In the genomic region with DNA sequence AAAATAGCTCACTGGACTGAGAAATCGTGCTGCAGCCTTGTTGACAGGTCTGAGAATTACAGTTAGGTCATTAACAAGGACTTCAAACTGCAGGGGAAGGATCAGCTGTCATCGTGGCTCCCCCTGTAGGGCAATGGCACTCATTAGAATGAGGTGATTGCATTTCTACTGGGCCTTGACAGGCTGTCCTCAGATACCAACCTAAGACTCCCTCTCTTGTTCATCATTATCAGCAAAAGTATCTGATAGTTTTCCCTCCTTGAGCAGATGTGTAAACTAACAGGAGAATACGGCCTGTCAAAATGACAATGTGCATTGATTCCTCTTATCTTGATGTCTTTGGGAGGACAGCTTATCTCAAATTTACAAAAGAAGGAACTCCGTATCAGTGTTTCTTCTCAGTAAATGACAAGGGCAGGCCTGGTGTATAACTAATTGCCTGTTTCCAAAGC, we compare ENCODE assay signal across 8 cellular contexts.
DNase-seq lines count a peak whose midpoint lies in the region; ATAC-seq and TF ChIP-seq lines count a peak whose summit lies in the region.

No MANE protein-coding gene starts in this region.

- H3K27me3 ChIP-seq in brain microvascular endothelial cell (replicated peaks) (no peaks in the 10 kb centered on the region), Peyer's patch (no peaks in the 10 kb centered on the region)

- H3K27ac Mint-ChIP-seq in activated CD4-positive, alpha-beta T cell treated with anti-CD3 and anti-CD28 coated beads, Interleukin-2, amount 10 ng/mL, durations not matched to agents 7 days and 5 days: no peak overlapping the region
- H3K27ac Mint-ChIP-seq in neural crest cell (ENCODE audit: unreplicated experiment): no peak overlapping the region
- H3K27ac Mint-ChIP-seq in naive thymus-derived CD8-positive, alpha-beta T cell: no peak overlapping the region

- POLR2A ChIA-PET in activated CD4-positive, alpha-beta T cell treated with anti-CD3 and anti-CD28 coated beads, Interleukin-2, amount 10 ng/mL, durations not matched to agents 7 days and 5 days (lab: Charles Lee): no interaction called here
- POLR2A ChIA-PET in naive thymus-derived CD8-positive, alpha-beta T cell (lab: Charles Lee): interaction anchor here (0.6 kb wide), 1 partner anchor 523 kb away, joined by 4 read pairs; no protein-coding TSS in a partner anchor

- CTCF ChIA-PET in activated CD4-positive, alpha-beta T cell treated with anti-CD3 and anti-CD28 coated beads, Interleukin-2, amount 10 ng/mL, durations not matched to agents 7 days and 5 days (lab: Charles Lee): interaction anchor here (0.6 kb wide), 1 partner anchor 1233 kb away, joined by 4 read pairs; no protein-coding TSS in a partner anchor

- H3K27me3 Mint-ChIP-seq in activated CD4-positive, alpha-beta T cell treated with anti-CD3 and anti-CD28 coated beads, Interleukin-2, amount 10 ng/mL, durations not matched to agents 7 days and 5 days: no peaks in the 10 kb centered on the region
- no peaks in the 10 kb centered on the region for H3K27me3 Mint-ChIP-seq in neural crest cell (ENCODE audit: low read depth)
- no peaks in the 10 kb centered on the region for H3K27me3 Mint-ChIP-seq in naive thymus-derived CD8-positive, alpha-beta T cell

- no peak for TF ChIP-seq POLR2A in Peyer's patch (IDR thresholded peaks at IDR 0.05)

- peaks cover 5% of the 10 kb centered on the region for H3K9me3 Mint-ChIP-seq in activated CD4-positive, alpha-beta T cell treated with anti-CD3 and anti-CD28 coated beads, Interleukin-2, amount 10 ng/mL, durations not matched to agents 7 days and 5 days
- H3K9me3 Mint-ChIP-seq in neural crest cell: no peaks in the 10 kb centered on the region
- peaks cover 0 to 14% (median 0%) of the 10 kb centered on the region in 9 donors for H3K9me3 Mint-ChIP-seq in naive thymus-derived CD8-positive, alpha-beta T cell

- peak; percentile 78 for ATAC-seq in HG02798 (IDR thresholded peaks at IDR 0.05; ENCODE audit: poor library complexity, unreplicated experiment)
- no peak for ATAC-seq in naive thymus-derived CD8-positive, alpha-beta T cell

- no peaks in the 10 kb centered on the region for H3K36me3 Mint-ChIP-seq in activated CD4-positive, alpha-beta T cell treated with anti-CD3 and anti-CD28 coated beads, Interleukin-2, amount 10 ng/mL, durations not matched to agents 7 days and 5 days (ENCODE audit: low read depth)
- H3K36me3 Mint-ChIP-seq in neural crest cell (ENCODE audit: low read depth): no peaks in the 10 kb centered on the region
- H3K36me3 Mint-ChIP-seq in naive thymus-derived CD8-positive, alpha-beta T cell: no peaks in the 10 kb centered on the region

- H3K4me3 Mint-ChIP-seq in activated CD4-positive, alpha-beta T cell treated with anti-CD3 and anti-CD28 coated beads, Interleukin-2, amount 10 ng/mL, durations not matched to agents 7 days and 5 days: no peak overlapping the region
- no peak overlapping the region for H3K4me3 Mint-ChIP-seq in neural crest cell
- H3K4me3 Mint-ChIP-seq in naive thymus-derived CD8-positive, alpha-beta T cell: no peak overlapping the region

- no peaks in the 10 kb centered on the region for H3K4me1 ChIP-seq in Peyer's patch

- H3K36me3 ChIP-seq in brain microvascular endothelial cell (replicated peaks) (no peaks in the 10 kb centered on the region), Peyer's patch (no peaks in the 10 kb centered on the region)

- TF ChIP-seq CTCF in brain microvascular endothelial cell (IDR thresholded peaks at IDR 0.05; ENCODE audit: low read depth, low read length, missing control alignments): peak; percentile 82
- TF ChIP-seq CTCF in neural crest cell (conservative IDR thresholded peaks at IDR 0.05): peak; percentile 62
- no peak for TF ChIP-seq CTCF in Peyer's patch (IDR thresholded peaks at IDR 0.05)

- H3K4me1 Mint-ChIP-seq in activated CD4-positive, alpha-beta T cell treated with anti-CD3 and anti-CD28 coated beads, Interleukin-2, amount 10 ng/mL, durations not matched to agents 7 days and 5 days: no peaks in the 10 kb centered on the region
- H3K4me1 Mint-ChIP-seq in neural crest cell: peaks cover 6% of the 10 kb centered on the region
- H3K4me1 Mint-ChIP-seq in naive thymus-derived CD8-positive, alpha-beta T cell: no peaks in the 10 kb centered on the region

- peak; percentile 12 for DNase-seq in activated CD4-positive, alpha-beta T cell treated with anti-CD3 and anti-CD28 coated beads, Interleukin-2, amount 10 ng/mL, durations not matched to agents 7 days and 5 days
- no peak for DNase-seq in activated CD4-positive, alpha-beta T cell treated with anti-CD3 and anti-CD28 coated beads, Interleukin-2, amount 50 U/mL, for 1 hour
- DNase-seq in NCI-H510A (lab: John Stamatoyannopoulos, UW): peak; percentile 3
- DNase-seq in brain microvascular endothelial cell: peak; percentile 47
- DNase-seq in neural crest cell (ENCODE audit: low read depth, low spot score): peak; percentile 32
- DNase-seq in Peyer's patch: no peak
- no peak for DNase-seq in naive thymus-derived CD8-positive, alpha-beta T cell

- in situ Hi-C loops in brain microvascular endothelial cell (cut with HindIII; ENCODE audit: low pct_ligation_motif_present, low sequenced_read_pairs): no loop called here

- H3K4me3 ChIP-seq in brain microvascular endothelial cell (ENCODE audit: low read depth, low read length) (no peak overlapping the region), Peyer's patch (no peak overlapping the region)

- H3K27ac ChIP-seq in brain microvascular endothelial cell (no peak overlapping the region), Peyer's patch (no peak overlapping the region)

- no peaks in the 10 kb centered on the region for H3K9me3 ChIP-seq in Peyer's patch

Comparison
In these comparisons a context has a peak if more than half of its experiments do, and no peak if none do; other contexts are left out.
1. DNase-seq: peak in activated CD4-positive, alpha-beta T cell treated with anti-CD3 and anti-CD28 coated beads, Interleukin-2, amount 10 ng/mL, durations not matched to agents 7 days and 5 days (single experiment), NCI-H510A (single experiment), brain microvascular endothelial cell (single experiment) and neural crest cell (single experiment); none in activated CD4-positive, alpha-beta T cell treated with anti-CD3 and anti-CD28 coated beads, Interleukin-2, amount 50 U/mL, for 1 hour (single experiment), Peyer's patch (0 of 3) and naive thymus-derived CD8-positive, alpha-beta T cell (0 of 10).
2. CTCF ChIP-seq: peak in brain microvascular endothelial cell (single experiment) and neural crest cell (single experiment); none in Peyer's patch (0 of 6).